In genomic region chr12:64451687-64452558, GRCh38 we compare ENCODE assay signal across 8 cellular contexts. TPM values are rescaled to one million over a fixed set of nuclear protein-coding genes. Genes with fewer than 3 reads are reported as not detected.
DNase-seq lines count a peak whose midpoint lies in the region; ATAC-seq lines count a peak whose summit lies in the region.

Gene TBK1, plus strand, starts transcription at chr12:64452120. Its CDS starts 3,751 bp downstream, at chr12:64455871.

- ATAC-seq in GM19452 (IDR thresholded peaks at IDR 0.05; ENCODE audit: unreplicated experiment), result peak; percentile 93
- ATAC-seq in HG03575 (IDR thresholded peaks at IDR 0.05; ENCODE audit: extremely low read depth, insufficient number of reproducible peaks, low FRiP score, unreplicated experiment), result peak; percentile 35

- H3K4me3 ChIP-seq in mononuclear cell (ENCODE audit: low read length), result peak within 1 kb of the TSS; percentile 73

- DNase-seq in COLO668 (lab: John Stamatoyannopoulos, UW; ENCODE audit: unreplicated experiment) (peak; percentile 95), NOMO-1 treated with dmso at 0.1 percent for 144 hours (lab: John Stamatoyannopoulos, UW; ENCODE audit: unreplicated experiment) (peak; percentile 68), epidermal melanocyte (ENCODE audit: insufficient read length, low spot score) (peak; percentile 85)
- peak; percentile 89 for DNase-seq in activated CD8-positive, alpha-beta memory T cell treated with anti-CD3 and anti-CD28 coated beads, Interleukin-2, amount 50 U/mL, for 48 hours
- peak; percentile 66 for DNase-seq in stimulated activated CD8-positive, alpha-beta memory T cell treated with anti-CD3 and anti-CD28 coated beads, Interleukin-4, amount 100 ng/mL, for 24 hours (ENCODE audit: low read depth)

- no peaks in the 10 kb centered on the region for H3K9me3 ChIP-seq in mononuclear cell (ENCODE audit: low read depth, low read length)

- peaks cover 23% of the 10 kb centered on the region for H3K4me1 ChIP-seq in mononuclear cell (ENCODE audit: insufficient read depth, low read length)

- H3K27me3 ChIP-seq in mononuclear cell (ENCODE audit: insufficient read depth, low read length), result no peaks in the 10 kb centered on the region

RNA-seq across cellular contexts. Expression of gene TBK1, which starts in this region (rescaled TPM):
- 48.5 TPM for total RNA-seq in mononuclear cell

Comparison
In these comparisons a context has a peak if more than half of its experiments do, and no peak if none do; other contexts are left out.
1. Peak in every context shown above with its lines: DNase-seq, ATAC-seq and H3K4me3 ChIP-seq.